34 cellular contexts compared by ENCODE assay signal in genomic region chr4:11118513-11118912, GRCh38.
"Had no signal": no experiment of that assay in that cellular context is flagged by ENCODE, and none has a peak within 500 bp of the region (broad histone marks: within the 10 kb centered on the region; RNA-seq: fewer than 3 reads in every experiment).

No MANE protein-coding gene starts in this region.

- H3K4me3 ChIP-seq: MG63 had no signal

- H3K9me3 ChIP-seq: MG63 had no signal

- DNase-seq: Karpas-422, Kasumi-1, MG63, MM.1S, MV-4-11, NCI-H1048, NCI-H1092, NCI-H1092 treated with DMSO at 0.1 percent for 48 hours, NCI-H1105, NCI-H1105 treated with DMSO at 0.1 percent for 48 hours, NCI-H1417, NCI-H1417 treated with DMSO at 0.1 percent for 48 hours, NCI-H1436, NCI-H1436 treated with DMSO at 0.1 percent for 48 hours, NCI-H146, NCI-H1694, NCI-H1694 treated with DMSO at 0.1 percent for 48 hours, NCI-H187, NCI-H187 treated with DMSO at 0.1 percent for 48 hours, NCI-H1930, NCI-H2029, NCI-H2029 treated with DMSO at 0.1 percent for 48 hours, NCI-H2081, NCI-H2081 treated with DMSO at 0.1 percent for 48 hours, NCI-H2107, NCI-H2171, NCI-H2171 treated with DMSO at 0.1 percent for 48 hours, NCI-H2227 treated with DMSO at 0.1 percent for 48 hours, NCI-H226, NCI-H345, NCI-H446, NCI-H446 treated with DMSO at 0.1 percent for 48 hours, NCI-H510A, NCI-H510A treated with DMSO at 0.1 percent for 48 hours had no signal

- H3K27me3 ChIP-seq: MG63 had no signal

- H3K36me3 ChIP-seq: MG63 had no signal
